ENCODE assay signal across 3 cellular contexts in genomic region chr12:46808955-46809697, GRCh38.
TF ChIP-seq lines count a peak whose summit lies in the region.

No MANE protein-coding gene starts in this region.

TF ChIP-seq in GM23338, 12 proteins besides CTCF, POLR2A, EP300 and RAD21 (continued from another document and continues in another):
- TF ChIP-seq REST (IDR thresholded peaks at IDR 0.05; ENCODE audit: unreplicated experiment) (no peak), ZNF331 (CRISPR knock-in tag; IDR thresholded peaks at IDR 0.05; ENCODE audit: low read depth) (no peak), ETS1 (IDR thresholded peaks at IDR 0.05) (no peak), JUNB (IDR thresholded peaks at IDR 0.05; ENCODE audit: unreplicated experiment) (no peak), ZNF114 (CRISPR knock-in tag; IDR thresholded peaks at IDR 0.05) (no peak), NANOG (IDR thresholded peaks at IDR 0.05; ENCODE audit: borderline replicate concordance) (no peak)

TF ChIP-seq in SK-N-SH, 30 proteins besides CTCF, POLR2A, EP300 and RAD21 (continued from another document):
- no peak for TF ChIP-seq REST (IDR thresholded peaks at IDR 0.05; ENCODE audit: low read depth, low read length)

TF ChIP-seq in liver, 16 proteins besides CTCF, POLR2A, EP300 and RAD21 (continued from another document):
- TF ChIP-seq NR2F2 (IDR thresholded peaks at IDR 0.05) = no peak
- no peak for TF ChIP-seq ATF3 (IDR thresholded peaks at IDR 0.05)
- TF ChIP-seq FOXA1 (IDR thresholded peaks at IDR 0.05) = no peak
- TF ChIP-seq YY1 (IDR thresholded peaks at IDR 0.05) = peak; percentile 32
- no peak for TF ChIP-seq TAF1 (conservative IDR thresholded peaks at IDR 0.05)
- no peak for TF ChIP-seq REST (IDR thresholded peaks at IDR 0.05)
- TF ChIP-seq SP1 (IDR thresholded peaks at IDR 0.05) = no peak
TF ChIP-seq in liver: peak in this region for 4.
